24 cellular contexts compared by ENCODE assay signal in the genomic region with DNA sequence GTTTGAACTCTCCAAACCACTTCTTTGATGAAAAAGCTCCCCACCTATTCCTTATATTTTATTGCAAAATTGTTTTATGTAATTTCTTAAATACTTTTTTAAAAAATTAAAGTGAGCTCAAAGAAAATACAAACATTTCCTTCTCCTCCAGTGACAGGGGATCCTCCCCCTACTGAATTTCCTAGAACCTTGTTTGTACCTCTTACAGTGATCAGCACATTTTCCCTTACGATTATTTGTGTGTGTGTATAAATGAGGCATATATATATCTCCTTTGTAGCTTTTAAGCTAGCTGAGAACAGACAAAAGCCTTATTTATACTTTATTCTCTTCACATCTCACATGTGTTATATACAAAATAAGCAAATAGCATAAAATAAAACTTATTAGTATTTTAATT.
"Had no signal": no experiment of that assay in that cellular context is flagged by ENCODE, and none has a peak within 500 bp of the region (broad histone marks: within the 10 kb centered on the region; RNA-seq: fewer than 3 reads in every experiment).

No MANE protein-coding gene starts in this region.

- H3K36me3 ChIP-seq: gastrocnemius medialis, right atrium auricular region, stomach, thyroid gland, upper lobe of right lung had no signal

- H3K27me3 ChIP-seq: gastrocnemius medialis, right atrium auricular region, stomach, thyroid gland, upper lobe of right lung had no signal

- H3K9me3 ChIP-seq: gastrocnemius medialis, right atrium auricular region, stomach, thyroid gland, upper lobe of right lung had no signal

- H3K4me3 ChIP-seq: gastrocnemius medialis, right atrium auricular region, smooth muscle cell, stomach, thyroid gland, upper lobe of right lung had no signal

- DNase-seq: activated CD8-positive, alpha-beta memory T cell treated with anti-CD3 and anti-CD28 coated beads, Interleukin-2, amount 10 ng/mL, durations not matched to agents 7 days and 5 days; activated CD8-positive, alpha-beta T cell treated with anti-CD3 and anti-CD28 coated beads, Interleukin-2, amount 10 ng/mL, durations not matched to agents 7 days and 5 days; activated effector memory CD4-positive, alpha-beta T cell treated with Interleukin-2 at 50 U/mL for 16 hours; activated naive CD4-positive, alpha-beta T cell treated with Interleukin-2 at 50 U/mL for 16 hours; amygdala; caudate nucleus; cortex of kidney; effector memory CD8-positive, alpha-beta T cell; gastrocnemius medialis; glutamatergic neuron; islet precursor cell; left cardiac atrium; left ventricle myocardium superior; mammary epithelial cell; occipital lobe; stimulated activated CD4-positive, alpha-beta T cell treated with anti-CD3 and anti-CD28 coated beads, Interleukin-15, amount 100 ng/mL, for 24 hours; stimulated activated CD4-positive, alpha-beta T cell treated with anti-CD3 and anti-CD28 coated beads, Interleukin-2, amount 100 ng/mL, for 24 hours; stimulated activated naive B cell treated with anti-CD40 and anti-IgM and Interleukin-4, amounts not matched to agents 10 μg/mL and 1 μg/mL and 100 μg/mL, for 72 hours; stomach; T-helper 9 cell; thyroid gland; upper lobe of right lung had no signal

- H3K27ac ChIP-seq: gastrocnemius medialis, right atrium auricular region, stomach, thyroid gland, upper lobe of right lung had no signal

- H3K4me2 ChIP-seq: smooth muscle cell had no signal

- H3K4me1 ChIP-seq: gastrocnemius medialis, right atrium auricular region, stomach, thyroid gland, upper lobe of right lung had no signal
